29 cellular contexts compared by ENCODE assay signal in the genomic region with DNA sequence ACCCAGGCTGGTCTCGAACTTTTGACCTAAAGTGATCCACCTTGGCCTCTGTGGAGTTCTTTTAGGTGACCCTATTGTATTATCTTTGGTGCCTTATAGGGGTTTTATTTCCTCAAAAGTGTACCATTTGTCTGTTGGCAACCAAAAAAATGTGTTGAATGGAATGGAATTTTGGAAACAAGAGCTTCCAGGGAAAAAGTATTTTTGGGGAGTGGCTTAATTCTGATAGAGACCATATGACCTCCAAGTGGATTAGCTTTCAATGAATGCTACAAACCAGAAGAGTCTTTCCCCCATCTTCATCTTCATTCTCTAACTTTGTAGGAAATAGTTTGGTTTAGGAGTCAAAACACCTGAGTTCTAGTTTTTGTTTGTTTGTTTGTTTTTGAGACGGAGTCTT. TPM values are rescaled to one million over a fixed set of nuclear protein-coding genes. Genes with fewer than 3 reads are reported as not detected.
"Had no signal": no experiment of that assay in that cellular context is flagged by ENCODE, and none has a peak within 500 bp of the region (broad histone marks: within the 10 kb centered on the region; RNA-seq: fewer than 3 reads in every experiment).

No MANE protein-coding gene starts in this region.

- H3K4me3 Mint-ChIP-seq: activated B cell treated with CpG ODN at 0.5 μM for 24 hours; activated CD4-positive, alpha-beta memory T cell treated with anti-CD3 and anti-CD28 coated beads, Interleukin-2, amount 10 ng/mL, durations not matched to agents 7 days and 5 days; activated naive CD4-positive, alpha-beta T cell treated with anti-CD3 and anti-CD28 coated beads for 36 hours; activated naive CD8-positive, alpha-beta T cell; T-helper 1 cell treated with Interleukin-12 subunit alpha and Interleukin-12 subunit beta and Interleukin-4 antibody, amounts not matched to agents 30 μg/mL and 1 μg/mL, for 36 hours had no signal

- ATAC-seq: activated T-helper 17 cell treated with anti-CD3 and anti-CD28 coated beads, Interleukin-2, amount 50 U/mL, for 72 hours; K562; Panc1; Right ventricle myocardium inferior had no signal

- H3K9me3 Mint-ChIP-seq: activated B cell treated with CpG ODN at 0.5 μM for 24 hours; activated CD4-positive, alpha-beta memory T cell treated with anti-CD3 and anti-CD28 coated beads, Interleukin-2, amount 10 ng/mL, durations not matched to agents 7 days and 5 days; activated naive CD4-positive, alpha-beta T cell treated with anti-CD3 and anti-CD28 coated beads for 36 hours; activated T-helper 17 cell treated with anti-CD3 and anti-CD28 coated beads, Interleukin-2, amount 50 U/mL, for 72 hours; T-helper 1 cell treated with Interleukin-12 subunit alpha and Interleukin-12 subunit beta and Interleukin-4 antibody, amounts not matched to agents 30 μg/mL and 1 μg/mL, for 36 hours had no signal

- H3K4me3 ChIP-seq: K562 had no signal

- H3K27me3 Mint-ChIP-seq: activated B cell treated with CpG ODN at 0.5 μM for 24 hours; activated CD4-positive, alpha-beta memory T cell treated with anti-CD3 and anti-CD28 coated beads, Interleukin-2, amount 10 ng/mL, durations not matched to agents 7 days and 5 days; activated naive CD8-positive, alpha-beta T cell; activated T-helper 17 cell treated with anti-CD3 and anti-CD28 coated beads, Interleukin-2, amount 50 U/mL, for 72 hours had no signal

- H3K27ac Mint-ChIP-seq: activated B cell treated with CpG ODN at 0.5 μM for 24 hours; activated CD4-positive, alpha-beta memory T cell treated with anti-CD3 and anti-CD28 coated beads, Interleukin-2, amount 10 ng/mL, durations not matched to agents 7 days and 5 days; activated naive CD4-positive, alpha-beta T cell treated with anti-CD3 and anti-CD28 coated beads for 36 hours had no signal

- DNase-seq: activated B cell treated with CpG ODN at 0.5 μM for 24 hours; activated CD4-positive, alpha-beta memory T cell treated with anti-CD3 and anti-CD28 coated beads, Interleukin-2, amount 10 ng/mL, durations not matched to agents 7 days and 5 days; activated CD4-positive, alpha-beta T cell treated with anti-CD3 and anti-CD28 coated beads for 1 hour; activated CD4-positive, alpha-beta T cell treated with anti-CD3 and anti-CD28 coated beads, Interleukin-2, amount 50 U/mL, for 1 hour; activated gamma-delta T cell; activated naive CD4-positive, alpha-beta T cell treated with anti-CD3 and anti-CD28 coated beads for 36 hours; activated T-cell treated with anti-CD3 and anti-CD28 coated beads for 4 hours; activated T-cell treated with anti-CD3 and anti-CD28 coated beads, Interleukin-2, amount 50 U/mL, for 48 hours; cerebellar nuclear complex; Kasumi-1; NCI-H1092; NCI-H1694; NCI-H2029; NCI-H2107; NCI-H345; NCI-H510A treated with DMSO at 0.1 percent for 48 hours; NCI-H69; NK-92 treated with Interleukin-12 subunit alpha and Interleukin-12 subunit beta, amount 100 ng/mL, for 24 hours; OCI-M1; RPMI8226; T-helper 9 cell had no signal

RNA-seq across cellular contexts. Expression of a gene that starts 3.4 kb away (rescaled TPM):
- total RNA-seq: activated B cell treated with CpG ODN at 0.5 μM for 24 hours; activated CD4-positive, alpha-beta memory T cell treated with anti-CD3 and anti-CD28 coated beads, Interleukin-2, amount 10 ng/mL, durations not matched to agents 7 days and 5 days; activated CD8-positive, alpha-beta memory T cell treated with anti-CD3 and anti-CD28 coated beads for 36 hours; activated naive CD4-positive, alpha-beta T cell treated with anti-CD3 and anti-CD28 coated beads for 36 hours; M059J had no signal

RNA-seq across cellular contexts. Expression of a gene that starts 16.5 kb away (rescaled TPM):
- total RNA-seq: activated B cell treated with CpG ODN at 0.5 μM for 24 hours; activated CD4-positive, alpha-beta memory T cell treated with anti-CD3 and anti-CD28 coated beads, Interleukin-2, amount 10 ng/mL, durations not matched to agents 7 days and 5 days; activated CD8-positive, alpha-beta memory T cell treated with anti-CD3 and anti-CD28 coated beads for 36 hours; activated naive CD4-positive, alpha-beta T cell treated with anti-CD3 and anti-CD28 coated beads for 36 hours; activated T-helper 17 cell treated with anti-CD3 and anti-CD28 coated beads, Interleukin-2, amount 50 U/mL, for 72 hours; K562; M059J had no signal
